ENCODE assay signal across 9 cellular contexts in the genomic region with DNA sequence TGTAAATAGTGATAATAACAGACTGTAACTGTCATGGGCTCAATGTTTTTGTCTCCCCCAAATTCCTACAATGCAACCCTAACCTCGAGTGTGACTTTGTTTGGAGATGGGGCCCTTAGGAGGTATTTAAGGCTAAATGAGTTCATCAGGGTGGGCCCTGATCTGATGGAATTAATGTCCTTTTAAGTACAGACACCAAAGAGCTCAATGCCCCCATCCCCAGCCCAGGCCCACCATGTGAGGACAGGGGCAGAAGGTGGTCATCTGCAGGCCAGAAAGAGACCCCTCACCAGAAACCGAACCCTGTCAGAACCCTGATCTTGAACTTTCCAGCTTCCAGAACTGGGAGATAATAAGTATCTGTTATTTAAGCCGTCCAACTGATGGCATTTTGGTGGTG.
DNase-seq lines count a peak whose midpoint lies in the region; ATAC-seq, FAIRE-seq and TF ChIP-seq lines count a peak whose summit lies in the region.
"Had no signal": no experiment of that assay in that cellular context is flagged by ENCODE, and none has a peak within 500 bp of the region (broad histone marks: within the 10 kb centered on the region; RNA-seq: fewer than 3 reads in every experiment).

No MANE protein-coding gene starts in this region.

- TF ChIP-seq POLR2A in GM12878 (IDR thresholded peaks at IDR 0.05; ENCODE audit: low read depth, low read length): no peak

- peak overlapping the region; percentile 77 for H3K4me2 ChIP-seq in GM12878 (ENCODE audit: control insufficient read depth, insufficient read depth)

- H3K27ac ChIP-seq in CD4-positive, alpha-beta T cell (ENCODE audit: low read depth, low read length): peak overlapping the region; percentile 82
- H3K27ac ChIP-seq in GM12878 (ENCODE audit: control insufficient read depth, insufficient read depth): peak overlapping the region; percentile 89
- H3K27ac ChIP-seq: parathyroid adenoma had no signal

- SMC1A ChIA-PET in GM12878 (lab: Charles Lee; ENCODE audit: uncharacterized antibody, unreplicated experiment): interaction anchor here (1.0 to 8.8 kb wide), 14 partner anchors 8 to 92 kb away, joined by 3 to 172 read pairs (median 12); no protein-coding TSS in a partner anchor

- peak overlapping the region; percentile 17; the same call in 1 of the 2 replicates for H3K4me3 ChIP-seq in GM12878

- peak overlapping the region; percentile 63 for H3K4me3 Mint-ChIP-seq in CD4-positive, alpha-beta T cell
- H3K4me3 Mint-ChIP-seq in HFFc6 (no peak overlapping the region), natural killer cell (peak overlapping the region; percentile 90)

- H3K4me1 ChIP-seq in GM12878 (ENCODE audit: control insufficient read depth, insufficient read depth, low read length): peaks cover 48% of the 10 kb centered on the region
- H3K4me1 ChIP-seq: parathyroid adenoma had no signal

- peak overlapping the region; percentile 32 for H3K9ac ChIP-seq in GM12878 (ENCODE audit: control insufficient read depth, insufficient read depth, low read length)
- H3K9ac ChIP-seq: parathyroid adenoma had no signal

- POLR2A ChIA-PET in CD4-positive, alpha-beta T cell (lab: Charles Lee): interaction anchor here (0.9 to 4.8 kb wide), 19 partner anchors 8 to 1105 kb away, joined by 3 to 37 read pairs (median 8); partner anchors contain the start of genes PIP4K2A and SKIDA1
- POLR2A ChIA-PET in GM12878 (lab: Charles Lee): interaction anchor here (0.8 to 6.5 kb wide), 5 partner anchors 8 to 79 kb away, joined by 3 to 82 read pairs (median 8); no protein-coding TSS in a partner anchor

- peaks cover 98% of the 10 kb centered on the region for H3K4me1 Mint-ChIP-seq in CD4-positive, alpha-beta T cell (ENCODE audit: low read depth)
- peaks cover 59% of the 10 kb centered on the region for H3K4me1 Mint-ChIP-seq in HFFc6 (ENCODE audit: low read depth)
- H3K4me1 Mint-ChIP-seq in natural killer cell: peaks cover 94 to 95% of the 10 kb centered on the region in 2 donors

- CTCF ChIA-PET in CD4-positive, alpha-beta T cell (lab: Charles Lee): interaction anchor here (0.6 to 4.6 kb wide), 7 partner anchors 8 to 38 kb away, joined by 3 to 18 read pairs (median 3); no protein-coding TSS in a partner anchor
- CTCF ChIA-PET in GM12878 (lab: Yijun Ruan, JAX): interaction anchor here (1.0 to 6.8 kb wide), 5 partner anchors 13 to 360 kb away, joined by 3 to 72 read pairs (median 17); no protein-coding TSS in a partner anchor

- H2AFZ ChIP-seq in GM12878 (ENCODE audit: control insufficient read depth, low read depth, low read length): no peak overlapping the region
- H2AFZ ChIP-seq: parathyroid adenoma had no signal

- RAD21 ChIA-PET in GM12878 (lab: Charles Lee; ENCODE audit: unreplicated experiment): interaction anchor here (0.7 to 8.8 kb wide), 13 partner anchors 8 to 92 kb away, joined by 3 to 99 read pairs (median 14); no protein-coding TSS in a partner anchor

- no peak for TF ChIP-seq RAD21 in GM12878 (IDR thresholded peaks at IDR 0.05; ENCODE audit: insufficient read depth, low read depth, low read length)

- no peaks in the 10 kb centered on the region for H4K20me1 ChIP-seq in GM12878 (ENCODE audit: control insufficient read depth, insufficient read depth)

- no peak for FAIRE-seq in GM12878 (lab: Jason Lieb, UNC)

- no peaks in the 10 kb centered on the region for H3K27me3 ChIP-seq in CD4-positive, alpha-beta T cell (ENCODE audit: control insufficient read depth, insufficient read depth, low read length)
- no peaks in the 10 kb centered on the region for H3K27me3 ChIP-seq in GM12878 (replicated peaks in 1 of 2; ENCODE audit: control insufficient read depth in 2 of 2, insufficient read depth in 2 of 2, low read length in 1 of 2)

- no peaks in the 10 kb centered on the region for H3K27me3 Mint-ChIP-seq in CD4-positive, alpha-beta T cell
- H3K27me3 Mint-ChIP-seq in HFFc6 (ENCODE audit: insufficient read depth) (no peaks in the 10 kb centered on the region), natural killer cell (ENCODE audit: low read depth in 2 of 2) (no peaks in the 10 kb centered on the region)

- peaks cover 13% of the 10 kb centered on the region for H3K36me3 Mint-ChIP-seq in CD4-positive, alpha-beta T cell (ENCODE audit: low read depth)
- peaks cover 20% of the 10 kb centered on the region for H3K36me3 Mint-ChIP-seq in HFFc6 (ENCODE audit: low read depth)
- no peaks in the 10 kb centered on the region for H3K36me3 Mint-ChIP-seq in natural killer cell

- H3K36me3 ChIP-seq in GM12878 (ENCODE audit: control insufficient read depth in 2 of 2, insufficient read depth in 2 of 2, low read length in 1 of 2): no peaks in the 10 kb centered on the region

- intact Hi-C loops in CD4-positive, alpha-beta T cell (cut with DNase I, micrococcal nuclease): loop anchor here in 1 of 2 experiments (2.0 kb wide), 1 partner anchor 16 kb away; no protein-coding TSS in a partner anchor
- intact Hi-C loops in GM12878 (cut with micrococcal nuclease; ENCODE audit: unreplicated experiment): loop anchor here (2.0 to 5.0 kb wide), 2 partner anchors 16 to 34 kb away; no protein-coding TSS in a partner anchor
- intact Hi-C loops in natural killer cell (cut with micrococcal nuclease): loop anchor here (2.0 to 5.0 kb wide), 4 partner anchors 20 to 82 kb away; no protein-coding TSS in a partner anchor

- in situ Hi-C loops in GM12878 (cut with MboI): no loop called here

- TF ChIP-seq CTCF in CD4-positive, alpha-beta T cell (IDR thresholded peaks at IDR 0.05): no peak
- no peak for TF ChIP-seq CTCF in HFFc6 (IDR thresholded peaks at IDR 0.05)
- TF ChIP-seq CTCF in GM12878 (IDR thresholded peaks at IDR 0.05 in 2 of 3, conservative IDR thresholded peaks at IDR 0.05 in 1 of 3; ENCODE audit: control insufficient read depth in 2 of 3, extremely low read depth in 1 of 3, insufficient read depth in 1 of 3, low read depth in 3 of 3, low read length in 3 of 3): no peak
- TF ChIP-seq CTCF in natural killer cell (IDR thresholded peaks at IDR 0.05): no peak
- no peak for TF ChIP-seq CTCF in GM10266 (IDR thresholded peaks at IDR 0.05; ENCODE audit: control insufficient read depth, insufficient read depth, low read depth, missing control alignments)

- peaks cover 93% of the 10 kb centered on the region for H3K79me2 ChIP-seq in GM12878 (ENCODE audit: control insufficient read depth, insufficient read depth, low read length)
- H3K79me2 ChIP-seq: parathyroid adenoma had no signal

- ATAC-seq in CD4-positive, alpha-beta T cell (ENCODE audit: poor library complexity): no peak
- ATAC-seq in GM12878: no peak
- ATAC-seq in natural killer cell: no peak
- ATAC-seq in GM18519 (IDR thresholded peaks at IDR 0.05; ENCODE audit: low FRiP score, unreplicated experiment): no peak

- peak overlapping the region; percentile 90 for H3K27ac Mint-ChIP-seq in CD4-positive, alpha-beta T cell
- H3K27ac Mint-ChIP-seq in HFFc6: peak overlapping the region; percentile 59; the same call in 1 of the 2 replicates
- H3K27ac Mint-ChIP-seq in natural killer cell: peak overlapping the region; percentile 99

- no peak for DNase-seq in CD4-positive, alpha-beta T cell
- DNase-seq in HFFc6 (no peak), GM12878 (ENCODE audit: low read depth, low spot score) (no peak), natural killer cell (no peak), GM10266 (ENCODE audit: extremely low spot score) (no peak), epidermal melanocyte (ENCODE audit: insufficient read length, low spot score) (no peak), NCI-H2171 treated with DMSO at 0.1 percent for 48 hours (lab: John Stamatoyannopoulos, UW) (no peak)

- H3K9me3 Mint-ChIP-seq in CD4-positive, alpha-beta T cell: no peaks in the 10 kb centered on the region
- H3K9me3 Mint-ChIP-seq in HFFc6 (no peaks in the 10 kb centered on the region), natural killer cell (no peaks in the 10 kb centered on the region)

- no TSS peak for BruUV-seq in GM12878 (replicated peaks; lab: Mats Ljungman, UMichigan)

- H3K9me3 ChIP-seq in CD4-positive, alpha-beta T cell (ENCODE audit: control insufficient read depth, low read length): no peaks in the 10 kb centered on the region
- H3K9me3 ChIP-seq in GM12878 (replicated peaks; ENCODE audit: control insufficient read depth, insufficient read depth, low read length): no peaks in the 10 kb centered on the region

- TF ChIP-seq EP300 in GM12878 (IDR thresholded peaks at IDR 0.05; ENCODE audit: borderline replicate concordance in 1 of 2, control insufficient read depth in 1 of 2, low read depth in 2 of 2, low read length in 2 of 2): no peak

- WGBS in GM12878 (ENCODE audit: insufficient coverage, insufficient replicate concordance, low lambda C conversion rate, missing lambda C conversion rate): 33% methylated on average over 3 of the region's 3 CpGs

TF ChIP-seq in GM12878, 131 proteins besides CTCF, POLR2A, EP300 and RAD21:
- TF ChIP-seq CHD4 (IDR thresholded peaks at IDR 0.05) (no peak), SUPT20H (IDR thresholded peaks at IDR 0.05; ENCODE audit: borderline replicate concordance, control insufficient read depth, low read depth, low read length) (no peak)
- TF ChIP-seq, protein P1, sequence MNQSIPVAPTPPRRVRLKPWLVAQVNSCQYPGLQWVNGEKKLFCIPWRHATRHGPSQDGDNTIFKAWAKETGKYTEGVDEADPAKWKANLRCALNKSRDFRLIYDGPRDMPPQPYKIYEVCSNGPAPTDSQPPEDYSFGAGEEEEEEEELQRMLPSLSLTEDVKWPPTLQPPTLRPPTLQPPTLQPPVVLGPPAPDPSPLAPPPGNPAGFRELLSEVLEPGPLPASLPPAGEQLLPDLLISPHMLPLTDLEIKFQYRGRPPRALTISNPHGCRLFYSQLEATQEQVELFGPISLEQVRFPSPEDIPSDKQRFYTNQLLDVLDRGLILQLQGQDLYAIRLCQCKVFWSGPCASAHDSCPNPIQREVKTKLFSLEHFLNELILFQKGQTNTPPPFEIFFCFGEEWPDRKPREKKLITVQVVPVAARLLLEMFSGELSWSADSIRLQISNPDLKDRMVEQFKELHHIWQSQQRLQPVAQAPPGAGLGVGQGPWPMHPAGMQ (IDR thresholded peaks at IDR 0.05; ENCODE audit: borderline replicate concordance): no peak
TF ChIP-seq in GM12878: peak in this region for 0.
